Comparison of ENCODE assay signal across 38 cellular contexts in genomic region chr1:33805988-33806387, GRCh38. TPM values are rescaled to one million over a fixed set of nuclear protein-coding genes. Genes with fewer than 3 reads are reported as not detected.
"Had no signal": no experiment of that assay in that cellular context is flagged by ENCODE, and none has a peak within 500 bp of the region (broad histone marks: within the 10 kb centered on the region; RNA-seq: fewer than 3 reads in every experiment).

No MANE protein-coding gene starts in this region.

- H3K4me3 Mint-ChIP-seq: activated B cell treated with CpG ODN at 0.5 μM for 24 hours; activated CD4-positive, alpha-beta memory T cell treated with anti-CD3 and anti-CD28 coated beads for 36 hours; activated CD4-positive, alpha-beta T cell treated with anti-CD3 and anti-CD28 coated beads, Interleukin-2, amount 10 ng/mL, durations not matched to agents 24 days and 14 days; activated CD8-positive, alpha-beta T cell treated with anti-CD3 and anti-CD28 coated beads for 36 hours; activated naive CD4-positive, alpha-beta T cell treated with anti-CD3 and anti-CD28 coated beads, Interleukin-2, amount 10 ng/mL, durations not matched to agents 7 days and 5 days; activated naive CD4-positive, alpha-beta T cell treated with anti-CD3 and anti-CD28 coated beads, Interleukin-2, amount 50 U/mL, for 24 hours; activated naive CD8-positive, alpha-beta T cell; activated naive CD8-positive, alpha-beta T cell treated with anti-CD3 and anti-CD28 coated beads, Interleukin-2, amount 10 ng/mL, durations not matched to agents 7 days and 5 days; activated naive CD8-positive, alpha-beta T cell treated with anti-CD3 and anti-CD28 coated beads, Interleukin-2, amount 50 U/mL, for 24 hours; activated T-cell treated with anti-CD3 and anti-CD28 coated beads, Interleukin-2, amount 50 U/mL, for 4 hours; activated T-cell treated with anti-CD3 and anti-CD28 coated beads, Interleukin-2, amount 50 U/mL, for 72 hours; activated T-helper 1 cell treated with anti-CD3 and anti-CD28 coated beads, Interleukin-12 subunit alpha, Interleukin-12 subunit beta, Interleukin-2, Interleukin-4 antibody, amounts not matched to agents 30 ng/mL and 10 ng/mL and 1 ng/mL, durations not matched to agents 14 hours and 24 hours and 36 hours; activated T-helper 17 cell treated with anti-CD3 and anti-CD28 coated beads, Interleukin-2, amount 50 U/mL, for 72 hours; brain; central memory CD8-positive, alpha-beta T cell; T-helper 1 cell treated with Interleukin-12 subunit alpha and Interleukin-12 subunit beta and Interleukin-4 antibody, amounts not matched to agents 30 μg/mL and 1 μg/mL, for 36 hours; T-helper 2 cell treated with Interferon-gamma antibody and Interleukin-4, amounts not matched to agents 5 μg/mL and 100 μg/mL, for 36 hours had no signal

- H3K4me1 ChIP-seq: ascending aorta had no signal

- DNase-seq: activated B cell treated with CpG ODN at 0.5 μM for 24 hours; activated CD4-positive, alpha-beta memory T cell treated with anti-CD3 and anti-CD28 coated beads for 36 hours; activated CD4-positive, alpha-beta T cell treated with anti-CD3 and anti-CD28 coated beads for 4 hours; activated CD4-positive, alpha-beta T cell treated with anti-CD3 and anti-CD28 coated beads, Interleukin-2, amount 10 ng/mL, durations not matched to agents 24 days and 14 days; activated CD4-positive, alpha-beta T cell treated with anti-CD3 and anti-CD28 coated beads, Interleukin-2, amount 50 U/mL, for 1 hour; activated CD4-positive, alpha-beta T cell treated with anti-CD3 and anti-CD28 coated beads, Interleukin-2, amount 50 U/mL, for 4 hours; activated CD4-positive, CD25-positive, alpha-beta regulatory T cell treated with anti-CD3 and anti-CD28 coated beads, Interleukin-2, amount 50 U/mL, for 72 hours; activated CD8-positive, alpha-beta memory T cell treated with anti-CD3 and anti-CD28 coated beads, Interleukin-2, amount 50 U/mL, for 4 hours; activated CD8-positive, alpha-beta T cell treated with anti-CD3 and anti-CD28 coated beads for 36 hours; activated effector memory CD4-positive, alpha-beta T cell treated with anti-CD3 and anti-CD28 coated beads, Interleukin-2, amount 50 U/mL, for 16 hours; activated naive CD4-positive, alpha-beta T cell treated with anti-CD3 and anti-CD28 coated beads, Interleukin-2, amount 10 ng/mL, durations not matched to agents 7 days and 5 days; activated naive CD4-positive, alpha-beta T cell treated with Interleukin-2 at 50 U/mL for 16 hours; activated naive CD8-positive, alpha-beta T cell treated with anti-CD3 and anti-CD28 coated beads, Interleukin-2, amount 10 ng/mL, durations not matched to agents 7 days and 5 days; activated naive CD8-positive, alpha-beta T cell treated with anti-CD3 and anti-CD28 coated beads, Interleukin-2, amount 50 U/mL, for 24 hours; activated T-cell treated with anti-CD3 and anti-CD28 coated beads for 4 hours; activated T-cell treated with anti-CD3 and anti-CD28 coated beads, Interleukin-2, amount 50 U/mL, for 1 hour; activated T-cell treated with anti-CD3 and anti-CD28 coated beads, Interleukin-2, amount 50 U/mL, for 4 hours; activated T-cell treated with anti-CD3 and anti-CD28 coated beads, Interleukin-2, amount 50 U/mL, for 72 hours; amygdala; anterior cingulate cortex; caudate nucleus; T-helper 1 cell; T-helper 2 cell; T-helper 9 cell had no signal

- H3K36me3 ChIP-seq: ascending aorta, cardiac muscle cell had no signal

- H3K36me3 Mint-ChIP-seq: activated naive CD4-positive, alpha-beta T cell treated with anti-CD3 and anti-CD28 coated beads, Interleukin-2, amount 10 ng/mL, durations not matched to agents 7 days and 5 days; activated naive CD8-positive, alpha-beta T cell; activated naive CD8-positive, alpha-beta T cell treated with anti-CD3 and anti-CD28 coated beads, Interleukin-2, amount 10 ng/mL, durations not matched to agents 7 days and 5 days had no signal

- H3K27ac Mint-ChIP-seq: activated B cell treated with CpG ODN at 0.5 μM for 24 hours; activated CD4-positive, alpha-beta memory T cell treated with anti-CD3 and anti-CD28 coated beads for 36 hours; activated CD4-positive, alpha-beta T cell treated with anti-CD3 and anti-CD28 coated beads, Interleukin-2, amount 10 ng/mL, durations not matched to agents 24 days and 14 days; activated CD8-positive, alpha-beta T cell treated with anti-CD3 and anti-CD28 coated beads for 36 hours; activated naive CD4-positive, alpha-beta T cell treated with anti-CD3 and anti-CD28 coated beads, Interleukin-2, amount 10 ng/mL, durations not matched to agents 7 days and 5 days; activated naive CD4-positive, alpha-beta T cell treated with anti-CD3 and anti-CD28 coated beads, Interleukin-2, amount 50 U/mL, for 24 hours; activated naive CD8-positive, alpha-beta T cell; activated naive CD8-positive, alpha-beta T cell treated with anti-CD3 and anti-CD28 coated beads, Interleukin-2, amount 10 ng/mL, durations not matched to agents 7 days and 5 days; activated naive CD8-positive, alpha-beta T cell treated with anti-CD3 and anti-CD28 coated beads, Interleukin-2, amount 50 U/mL, for 24 hours; activated T-cell treated with anti-CD3 and anti-CD28 coated beads, Interleukin-2, amount 50 U/mL, for 72 hours; activated T-helper 1 cell treated with anti-CD3 and anti-CD28 coated beads, Interleukin-12 subunit alpha, Interleukin-12 subunit beta, Interleukin-2, Interleukin-4 antibody, amounts not matched to agents 30 ng/mL and 10 ng/mL and 1 ng/mL, durations not matched to agents 14 hours and 24 hours and 36 hours; activated T-helper 17 cell treated with anti-CD3 and anti-CD28 coated beads, Interleukin-2, amount 50 U/mL, for 72 hours; brain; T-helper 1 cell treated with Interleukin-12 subunit alpha and Interleukin-12 subunit beta and Interleukin-4 antibody, amounts not matched to agents 30 μg/mL and 1 μg/mL, for 36 hours; T-helper 2 cell treated with Interferon-gamma antibody and Interleukin-4, amounts not matched to agents 5 μg/mL and 100 μg/mL, for 36 hours had no signal

- H3K4me1 Mint-ChIP-seq: activated B cell treated with CpG ODN at 0.5 μM for 24 hours; activated CD4-positive, alpha-beta T cell treated with anti-CD3 and anti-CD28 coated beads, Interleukin-2, amount 10 ng/mL, durations not matched to agents 24 days and 14 days; activated naive CD4-positive, alpha-beta T cell treated with anti-CD3 and anti-CD28 coated beads, Interleukin-2, amount 10 ng/mL, durations not matched to agents 7 days and 5 days; activated naive CD4-positive, alpha-beta T cell treated with anti-CD3 and anti-CD28 coated beads, Interleukin-2, amount 50 U/mL, for 24 hours; activated naive CD8-positive, alpha-beta T cell treated with anti-CD3 and anti-CD28 coated beads, Interleukin-2, amount 10 ng/mL, durations not matched to agents 7 days and 5 days; activated naive CD8-positive, alpha-beta T cell treated with anti-CD3 and anti-CD28 coated beads, Interleukin-2, amount 50 U/mL, for 24 hours; activated T-helper 17 cell treated with anti-CD3 and anti-CD28 coated beads, Interleukin-2, amount 50 U/mL, for 72 hours; brain; central memory CD8-positive, alpha-beta T cell had no signal

- H3K27me3 ChIP-seq: ascending aorta, cardiac muscle cell had no signal

- H3K4me3 ChIP-seq: ascending aorta, cardiac muscle cell had no signal

- H3K27ac ChIP-seq: ascending aorta, cardiac muscle cell, VCaP had no signal

- H3K27me3 Mint-ChIP-seq: activated CD4-positive, alpha-beta memory T cell treated with anti-CD3 and anti-CD28 coated beads for 36 hours; activated CD4-positive, alpha-beta T cell treated with anti-CD3 and anti-CD28 coated beads, Interleukin-2, amount 10 ng/mL, durations not matched to agents 24 days and 14 days; activated naive CD4-positive, alpha-beta T cell treated with anti-CD3 and anti-CD28 coated beads, Interleukin-2, amount 10 ng/mL, durations not matched to agents 7 days and 5 days; activated naive CD8-positive, alpha-beta T cell treated with anti-CD3 and anti-CD28 coated beads, Interleukin-2, amount 50 U/mL, for 24 hours had no signal

- ATAC-seq: activated CD8-positive, alpha-beta T cell treated with anti-CD3 and anti-CD28 coated beads for 36 hours; activated naive CD8-positive, alpha-beta T cell treated with anti-CD3 and anti-CD28 coated beads, Interleukin-2, amount 50 U/mL, for 24 hours; activated T-cell treated with anti-CD3 and anti-CD28 coated beads, Interleukin-2, amount 50 U/mL, for 4 hours; activated T-cell treated with anti-CD3 and anti-CD28 coated beads, Interleukin-2, amount 50 U/mL, for 72 hours; activated T-helper 17 cell treated with anti-CD3 and anti-CD28 coated beads, Interleukin-2, amount 50 U/mL, for 72 hours had no signal

RNA-seq across cellular contexts. Expression of gene HMGB4, which starts 57.9 kb away (rescaled TPM):
- total RNA-seq: activated B cell treated with CpG ODN at 0.5 μM for 24 hours; activated CD4-positive, alpha-beta memory T cell treated with anti-CD3 and anti-CD28 coated beads for 36 hours; activated CD4-positive, alpha-beta T cell treated with anti-CD3 and anti-CD28 coated beads, Interleukin-2, amount 10 ng/mL, durations not matched to agents 24 days and 14 days; activated CD8-positive, alpha-beta memory T cell treated with anti-CD3 and anti-CD28 coated beads for 36 hours; activated CD8-positive, alpha-beta T cell treated with anti-CD3 and anti-CD28 coated beads for 36 hours; activated naive CD8-positive, alpha-beta T cell treated with anti-CD3 and anti-CD28 coated beads, Interleukin-2, amount 10 ng/mL, durations not matched to agents 7 days and 5 days; activated T-cell treated with anti-CD3 and anti-CD28 coated beads, Interleukin-2, amount 50 U/mL, for 4 hours; activated T-cell treated with anti-CD3 and anti-CD28 coated beads, Interleukin-2, amount 50 U/mL, for 72 hours; activated T-helper 1 cell treated with anti-CD3 and anti-CD28 coated beads, Interleukin-12 subunit alpha, Interleukin-12 subunit beta, Interleukin-2, Interleukin-4 antibody, amounts not matched to agents 30 ng/mL and 10 ng/mL and 1 ng/mL, durations not matched to agents 14 hours and 24 hours and 36 hours; activated T-helper 17 cell treated with anti-CD3 and anti-CD28 coated beads, Interleukin-2, amount 50 U/mL, for 72 hours; ascending aorta; bronchial epithelial cell; cardiac muscle cell had no signal
- polyA plus RNA-seq: adipose tissue, cardiac muscle cell had no signal
